10 cellular contexts compared by ENCODE assay signal in genomic region chr14:55122441-55122986, GRCh38. TPM values are rescaled to one million over a fixed set of nuclear protein-coding genes. Genes with fewer than 3 reads are reported as not detected.
DNase-seq lines count a peak whose midpoint lies in the region; ATAC-seq and TF ChIP-seq lines count a peak whose summit lies in the region.
"Had no signal": no experiment of that assay in that cellular context is flagged by ENCODE, and none has a peak within 500 bp of the region (broad histone marks: within the 10 kb centered on the region; RNA-seq: fewer than 3 reads in every experiment).

No MANE protein-coding gene starts in this region.

- RAD21 ChIA-PET in HCT116 (lab: Charles Lee; ENCODE audit: low non-redundant PET in 1 of 2, low total read pairs in 2 of 2, uncharacterized antibody in 2 of 2, unreplicated experiment in 2 of 2), result no interaction called here

- TF ChIP-seq RAD21 in HCT116 (IDR thresholded peaks at IDR 0.05; ENCODE audit: low read depth), result no peak

- no peak overlapping the region for H3K27ac Mint-ChIP-seq in stimulated activated memory B cell treated with anti-CD40 and anti-IgM and Interleukin-4, amounts not matched to agents 10 μg/mL and 1 μg/mL and 100 μg/mL, for 72 hours

- no peaks in the 10 kb centered on the region for H3K9me3 Mint-ChIP-seq in stimulated activated memory B cell treated with anti-CD40 and anti-IgM and Interleukin-4, amounts not matched to agents 10 μg/mL and 1 μg/mL and 100 μg/mL, for 72 hours

- peak overlapping the region; percentile 35 for H3K4me2 ChIP-seq in HCT116 (ENCODE audit: low read length)

- TF ChIP-seq CTCF in HCT116 (IDR thresholded peaks at IDR 0.05 in 2 of 3, conservative IDR thresholded peaks at IDR 0.05 in 1 of 3; ENCODE audit: borderline replicate concordance in 1 of 3, insufficient read depth in 1 of 3, low read depth in 2 of 3, low read length in 2 of 3) (no peak), cardiac muscle cell (IDR thresholded peaks at IDR 0.05; ENCODE audit: low read depth, low read length) (no peak)

- H3K4me1 Mint-ChIP-seq in stimulated activated memory B cell treated with anti-CD40 and anti-IgM and Interleukin-4, amounts not matched to agents 10 μg/mL and 1 μg/mL and 100 μg/mL, for 72 hours, result peaks cover 5% of the 10 kb centered on the region

- no peak overlapping the region for H2AFZ ChIP-seq in HCT116 (ENCODE audit: low read depth, low read length, poor library complexity, severe bottlenecking)

- H3K9ac ChIP-seq in HCT116 (ENCODE audit: low read length) (no peak overlapping the region), SK-N-MC (ENCODE audit: insufficient read length) (no peak overlapping the region), rectal smooth muscle tissue (ENCODE audit: low read length) (no peak overlapping the region)

- H3K4me1 ChIP-seq in HCT116 (ENCODE audit: control insufficient read depth in 1 of 2, insufficient read depth in 2 of 2, low read length in 2 of 2) (peaks cover 20 to 36% of the 10 kb centered on the region in 2 experiments), cardiac muscle cell (ENCODE audit: low read depth) (peaks cover 23% of the 10 kb centered on the region), rectal smooth muscle tissue (ENCODE audit: control insufficient read depth, insufficient read depth, low read length) (peaks cover 2% of the 10 kb centered on the region)

- H3K27ac ChIP-seq in HCT116 (ENCODE audit: low read depth, low read length) (no peak overlapping the region), SK-N-MC (peak overlapping the region; percentile 32; the same call in 1 of the 2 replicates), cardiac muscle cell (peak overlapping the region; percentile 75), rectal smooth muscle tissue (ENCODE audit: low read depth, low read length) (no peak overlapping the region)

- BruUV-seq in HCT116 (replicated peaks; lab: Mats Ljungman, UMichigan), result no TSS peak

- no peak for TF ChIP-seq POLR2A in HCT116 (IDR thresholded peaks at IDR 0.05; ENCODE audit: borderline replicate concordance, extremely low read depth, insufficient read depth, insufficient read length)

- intact Hi-C loops in HCT116 (cut with micrococcal nuclease), result no loop called here

- ATAC-seq in HCT116 (0 out of 2 replicates have a peak, but pooled peaks have one; percentile 37), GM18873 (IDR thresholded peaks at IDR 0.05; ENCODE audit: low FRiP score, unreplicated experiment) (no peak), GM19328 (IDR thresholded peaks at IDR 0.05; ENCODE audit: unreplicated experiment) (no peak)
- ATAC-seq in stimulated activated memory B cell treated with anti-CD40 and anti-IgM and Interleukin-4, amounts not matched to agents 10 μg/mL and 1 μg/mL and 100 μg/mL, for 72 hours, result no peak

- H3K36me3 ChIP-seq in HCT116 (ENCODE audit: control insufficient read depth in 1 of 2, insufficient read depth in 2 of 2, low read length in 2 of 2), result no peaks in the 10 kb centered on the region
- H3K36me3 ChIP-seq in SK-N-MC (ENCODE audit: insufficient read depth, low read length), result no peaks in the 10 kb centered on the region
- H3K36me3 ChIP-seq in cardiac muscle cell, result no peaks in the 10 kb centered on the region
- H3K36me3 ChIP-seq in rectal smooth muscle tissue (ENCODE audit: control insufficient read depth, insufficient read depth, low read length), result no peaks in the 10 kb centered on the region
- H3K36me3 ChIP-seq: ascending aorta had no signal

- POLR2A ChIA-PET in HCT116 (lab: Charles Lee), result interaction anchor here (1.0 to 2.4 kb wide), 2 partner anchors 15 to 68 kb away, joined by 3 to 9 read pairs; no protein-coding TSS in a partner anchor

- H3K4me3 Mint-ChIP-seq in stimulated activated memory B cell treated with anti-CD40 and anti-IgM and Interleukin-4, amounts not matched to agents 10 μg/mL and 1 μg/mL and 100 μg/mL, for 72 hours, result no peak overlapping the region

- H3K27me3 ChIP-seq in HCT116 (ENCODE audit: insufficient read depth, low read length), result no peaks in the 10 kb centered on the region
- peaks cover 6% of the 10 kb centered on the region for H3K27me3 ChIP-seq in cardiac muscle cell
- no peaks in the 10 kb centered on the region for H3K27me3 ChIP-seq in rectal smooth muscle tissue (ENCODE audit: control insufficient read depth, insufficient read depth, low read length)
- H3K27me3 ChIP-seq: ascending aorta had no signal

- CTCF ChIA-PET in HCT116 (lab: Charles Lee), result interaction anchor here (0.6 kb wide), 1 partner anchor 33 kb away, joined by 3 read pairs; no protein-coding TSS in a partner anchor

- H3K9me3 ChIP-seq in HCT116 (ENCODE audit: control insufficient read depth in 1 of 2, insufficient read depth in 1 of 2, low read depth in 1 of 2, low read length in 2 of 2), result no peaks in the 10 kb centered on the region
- no peaks in the 10 kb centered on the region for H3K9me3 ChIP-seq in SK-N-MC (ENCODE audit: low read depth, low read length)
- H3K9me3 ChIP-seq in cardiac muscle cell (ENCODE audit: low read depth), result no peaks in the 10 kb centered on the region
- H3K9me3 ChIP-seq: ascending aorta had no signal

- no peaks in the 10 kb centered on the region for H3K36me3 Mint-ChIP-seq in stimulated activated memory B cell treated with anti-CD40 and anti-IgM and Interleukin-4, amounts not matched to agents 10 μg/mL and 1 μg/mL and 100 μg/mL, for 72 hours

- DNase-seq in HCT116 (ENCODE audit: low read depth, low spot score), result no peak
- no peak for DNase-seq in SK-N-MC (ENCODE audit: low read depth, low spot score)
- DNase-seq in cardiac muscle cell (ENCODE audit: low read depth in 1 of 2, low spot score in 1 of 2), result peak; percentile 73 to 77
- no peak for DNase-seq in NCI-H774 (lab: John Stamatoyannopoulos, UW)
- DNase-seq: KBM-7 had no signal

- H3K9me2 ChIP-seq in HCT116 (ENCODE audit: insufficient read depth), result no peaks in the 10 kb centered on the region

- no peaks in the 10 kb centered on the region for H4K20me1 ChIP-seq in HCT116 (ENCODE audit: insufficient read depth)

- no peaks in the 10 kb centered on the region for H3K27me3 Mint-ChIP-seq in stimulated activated memory B cell treated with anti-CD40 and anti-IgM and Interleukin-4, amounts not matched to agents 10 μg/mL and 1 μg/mL and 100 μg/mL, for 72 hours

- no peaks in the 10 kb centered on the region for H3K79me2 ChIP-seq in HCT116 (ENCODE audit: insufficient read depth, low read length)

- H3K4me3 ChIP-seq in HCT116 (replicated peaks in 1 of 2; ENCODE audit: low read depth in 1 of 2, low read length in 2 of 2), result no peak overlapping the region
- H3K4me3 ChIP-seq in SK-N-MC, result no peak overlapping the region
- H3K4me3 ChIP-seq in cardiac muscle cell, result no peak overlapping the region
- peak overlapping the region; percentile 10 for H3K4me3 ChIP-seq in rectal smooth muscle tissue (ENCODE audit: low read length)
- H3K4me3 ChIP-seq: ascending aorta had no signal

TF ChIP-seq in HCT116, 20 proteins besides CTCF, POLR2A, EP300 and RAD21:
- TF ChIP-seq JUND (IDR thresholded peaks at IDR 0.05) (no peak), CEBPB (IDR thresholded peaks at IDR 0.05; ENCODE audit: low read depth) (no peak), FOSL1 (IDR thresholded peaks at IDR 0.05; ENCODE audit: low read depth) (no peak)
TF ChIP-seq in HCT116: peak in this region for 0.

RNA-seq across cellular contexts. Expression of gene LGALS3, which starts 6.5 kb away (rescaled TPM):
- 86.1 TPM for total RNA-seq in HCT116 (2021; ENCODE audit: unreplicated experiment)
- polyA plus RNA-seq in HCT116 (2012), result 75.3 and 83.3 TPM in 2 replicates
- total RNA-seq in cardiac muscle cell, result 33.2 and 51.8 TPM in 2 replicates
- polyA plus RNA-seq in cardiac muscle cell, result 55.3 and 60.3 TPM in 2 replicates

Comparison
In these comparisons a context has a peak if more than half of its experiments do, and no peak if none do; other contexts are left out.
1. DNase-seq: peak in cardiac muscle cell (2 of 2); none in HCT116 (single experiment), SK-N-MC (single experiment) and NCI-H774 (single experiment).
2. H3K27ac ChIP-seq: peak in SK-N-MC (single experiment) and cardiac muscle cell (single experiment); none in HCT116 (single experiment) and rectal smooth muscle tissue (single experiment).